1 cellular context compared by ENCODE assay signal in the genomic region with DNA sequence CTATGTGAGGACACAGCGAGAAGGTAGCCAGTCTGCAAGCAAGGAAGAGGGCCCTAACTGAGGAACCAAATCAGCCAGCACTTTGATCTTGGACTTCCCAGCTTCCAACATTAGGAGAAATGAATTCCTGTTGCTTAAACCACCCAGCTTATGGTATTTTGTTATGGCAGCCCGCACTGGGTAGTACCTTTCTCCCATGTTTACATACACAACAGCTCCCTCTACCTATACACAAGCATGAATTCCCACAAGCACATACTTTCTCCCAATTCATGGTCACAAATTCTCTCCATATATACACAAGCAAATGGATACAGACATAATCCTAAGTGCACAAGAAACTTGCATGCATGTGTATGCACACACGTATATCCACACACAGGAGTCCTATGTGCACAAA.
TF ChIP-seq lines count a peak whose summit lies in the region.

No MANE protein-coding gene starts in this region.

TF ChIP-seq in HCT116, 20 proteins besides CTCF, POLR2A, EP300 and RAD21 (continued from another document):
- TF ChIP-seq, protein P1, sequence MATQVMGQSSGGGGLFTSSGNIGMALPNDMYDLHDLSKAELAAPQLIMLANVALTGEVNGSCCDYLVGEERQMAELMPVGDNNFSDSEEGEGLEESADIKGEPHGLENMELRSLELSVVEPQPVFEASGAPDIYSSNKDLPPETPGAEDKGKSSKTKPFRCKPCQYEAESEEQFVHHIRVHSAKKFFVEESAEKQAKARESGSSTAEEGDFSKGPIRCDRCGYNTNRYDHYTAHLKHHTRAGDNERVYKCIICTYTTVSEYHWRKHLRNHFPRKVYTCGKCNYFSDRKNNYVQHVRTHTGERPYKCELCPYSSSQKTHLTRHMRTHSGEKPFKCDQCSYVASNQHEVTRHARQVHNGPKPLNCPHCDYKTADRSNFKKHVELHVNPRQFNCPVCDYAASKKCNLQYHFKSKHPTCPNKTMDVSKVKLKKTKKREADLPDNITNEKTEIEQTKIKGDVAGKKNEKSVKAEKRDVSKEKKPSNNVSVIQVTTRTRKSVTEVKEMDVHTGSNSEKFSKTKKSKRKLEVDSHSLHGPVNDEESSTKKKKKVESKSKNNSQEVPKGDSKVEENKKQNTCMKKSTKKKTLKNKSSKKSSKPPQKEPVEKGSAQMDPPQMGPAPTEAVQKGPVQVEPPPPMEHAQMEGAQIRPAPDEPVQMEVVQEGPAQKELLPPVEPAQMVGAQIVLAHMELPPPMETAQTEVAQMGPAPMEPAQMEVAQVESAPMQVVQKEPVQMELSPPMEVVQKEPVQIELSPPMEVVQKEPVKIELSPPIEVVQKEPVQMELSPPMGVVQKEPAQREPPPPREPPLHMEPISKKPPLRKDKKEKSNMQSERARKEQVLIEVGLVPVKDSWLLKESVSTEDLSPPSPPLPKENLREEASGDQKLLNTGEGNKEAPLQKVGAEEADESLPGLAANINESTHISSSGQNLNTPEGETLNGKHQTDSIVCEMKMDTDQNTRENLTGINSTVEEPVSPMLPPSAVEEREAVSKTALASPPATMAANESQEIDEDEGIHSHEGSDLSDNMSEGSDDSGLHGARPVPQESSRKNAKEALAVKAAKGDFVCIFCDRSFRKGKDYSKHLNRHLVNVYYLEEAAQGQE (IDR thresholded peaks at IDR 0.05; ENCODE audit: low read depth) = no peak
- no peak for TF ChIP-seq CBX3 (IDR thresholded peaks at IDR 0.05; ENCODE audit: low read depth)
- no peak for TF ChIP-seq EZH2 (IDR thresholded peaks at IDR 0.05)
- TF ChIP-seq EZH2phosphoT487 (IDR thresholded peaks at IDR 0.05; ENCODE audit: borderline replicate concordance) = no peak
- no peak for TF ChIP-seq TCF7L2 (IDR thresholded peaks at IDR 0.05; ENCODE audit: borderline replicate concordance, extremely low read depth, insufficient read depth, insufficient read length)
- TF ChIP-seq, protein P2, sequence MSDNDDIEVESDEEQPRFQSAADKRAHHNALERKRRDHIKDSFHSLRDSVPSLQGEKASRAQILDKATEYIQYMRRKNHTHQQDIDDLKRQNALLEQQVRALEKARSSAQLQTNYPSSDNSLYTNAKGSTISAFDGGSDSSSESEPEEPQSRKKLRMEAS (IDR thresholded peaks at IDR 0.05) = no peak
- TF ChIP-seq YY1 (IDR thresholded peaks at IDR 0.05; ENCODE audit: extremely low read depth, insufficient replicate concordance, low read depth, low read length) = no peak
- no peak for TF ChIP-seq EGR1 (IDR thresholded peaks at IDR 0.05; ENCODE audit: low read depth)
- TF ChIP-seq ELF1 (IDR thresholded peaks at IDR 0.05; ENCODE audit: borderline replicate concordance, low read depth) = no peak
- no peak for TF ChIP-seq SIN3A (IDR thresholded peaks at IDR 0.05; ENCODE audit: low read depth)
- no peak for TF ChIP-seq SRF (IDR thresholded peaks at IDR 0.05; ENCODE audit: low read depth)
- no peak for TF ChIP-seq ZFX (IDR thresholded peaks at IDR 0.05)
- TF ChIP-seq ZNF274 (IDR thresholded peaks at IDR 0.05; ENCODE audit: low read depth, low read length) = no peak
- no peak for TF ChIP-seq FOSL1 (IDR thresholded peaks at IDR 0.05; ENCODE audit: low read depth)
- TF ChIP-seq, protein P3, sequence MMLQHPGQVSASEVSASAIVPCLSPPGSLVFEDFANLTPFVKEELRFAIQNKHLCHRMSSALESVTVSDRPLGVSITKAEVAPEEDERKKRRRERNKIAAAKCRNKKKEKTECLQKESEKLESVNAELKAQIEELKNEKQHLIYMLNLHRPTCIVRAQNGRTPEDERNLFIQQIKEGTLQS (IDR thresholded peaks at IDR 0.05) = no peak
- no peak for TF ChIP-seq ZBTB33 (IDR thresholded peaks at IDR 0.05; ENCODE audit: extremely low read depth, insufficient replicate concordance, low read length)
